1 cellular context compared by ENCODE assay signal in the genomic region with DNA sequence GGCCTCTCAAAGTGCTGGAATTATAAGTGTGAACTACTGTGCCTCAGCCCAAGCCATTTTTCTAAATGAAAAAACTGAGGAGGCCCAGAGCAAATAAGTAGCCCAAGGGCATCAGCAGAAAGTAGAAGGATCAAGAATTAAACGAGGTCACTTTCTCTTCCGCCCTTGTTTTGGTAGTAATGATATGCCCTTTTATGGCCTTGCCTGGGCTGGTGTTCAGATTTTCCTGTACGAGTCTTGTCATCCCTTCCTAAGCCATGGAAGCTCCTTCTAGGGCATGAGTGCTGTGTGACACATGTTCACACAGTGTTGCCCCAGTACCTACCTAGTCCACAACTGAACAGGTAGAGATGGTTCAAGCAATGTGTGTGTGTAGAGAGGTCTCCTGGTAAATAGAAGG.
TF ChIP-seq lines count a peak whose summit lies in the region.

No MANE protein-coding gene starts in this region.

TF ChIP-seq in HepG2, 621 proteins besides CTCF, POLR2A, EP300 and RAD21 (continued from another document):
- TF ChIP-seq, protein P1, sequence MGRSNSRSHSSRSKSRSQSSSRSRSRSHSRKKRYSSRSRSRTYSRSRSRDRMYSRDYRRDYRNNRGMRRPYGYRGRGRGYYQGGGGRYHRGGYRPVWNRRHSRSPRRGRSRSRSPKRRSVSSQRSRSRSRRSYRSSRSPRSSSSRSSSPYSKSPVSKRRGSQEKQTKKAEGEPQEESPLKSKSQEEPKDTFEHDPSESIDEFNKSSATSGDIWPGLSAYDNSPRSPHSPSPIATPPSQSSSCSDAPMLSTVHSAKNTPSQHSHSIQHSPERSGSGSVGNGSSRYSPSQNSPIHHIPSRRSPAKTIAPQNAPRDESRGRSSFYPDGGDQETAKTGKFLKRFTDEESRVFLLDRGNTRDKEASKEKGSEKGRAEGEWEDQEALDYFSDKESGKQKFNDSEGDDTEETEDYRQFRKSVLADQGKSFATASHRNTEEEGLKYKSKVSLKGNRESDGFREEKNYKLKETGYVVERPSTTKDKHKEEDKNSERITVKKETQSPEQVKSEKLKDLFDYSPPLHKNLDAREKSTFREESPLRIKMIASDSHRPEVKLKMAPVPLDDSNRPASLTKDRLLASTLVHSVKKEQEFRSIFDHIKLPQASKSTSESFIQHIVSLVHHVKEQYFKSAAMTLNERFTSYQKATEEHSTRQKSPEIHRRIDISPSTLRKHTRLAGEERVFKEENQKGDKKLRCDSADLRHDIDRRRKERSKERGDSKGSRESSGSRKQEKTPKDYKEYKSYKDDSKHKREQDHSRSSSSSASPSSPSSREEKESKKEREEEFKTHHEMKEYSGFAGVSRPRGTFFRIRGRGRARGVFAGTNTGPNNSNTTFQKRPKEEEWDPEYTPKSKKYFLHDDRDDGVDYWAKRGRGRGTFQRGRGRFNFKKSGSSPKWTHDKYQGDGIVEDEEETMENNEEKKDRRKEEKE (IDR thresholded peaks at IDR 0.05) = no peak
- TF ChIP-seq PITX1 (CRISPR knock-in tag; IDR thresholded peaks at IDR 0.05) (no peak), TBX3 (IDR thresholded peaks at IDR 0.05; ENCODE audit: borderline replicate concordance) (no peak), ESRRA (CRISPR knock-in tag; IDR thresholded peaks at IDR 0.05; ENCODE audit: low read depth) (no peak), SAFB2 (CRISPR knock-in tag; IDR thresholded peaks at IDR 0.05; ENCODE audit: borderline replicate concordance, low read depth) (no peak), HDAC1 (CRISPR knock-in tag; IDR thresholded peaks at IDR 0.05) (no peak)
